ENCODE assay signal across 8 cellular contexts in the genomic region with DNA sequence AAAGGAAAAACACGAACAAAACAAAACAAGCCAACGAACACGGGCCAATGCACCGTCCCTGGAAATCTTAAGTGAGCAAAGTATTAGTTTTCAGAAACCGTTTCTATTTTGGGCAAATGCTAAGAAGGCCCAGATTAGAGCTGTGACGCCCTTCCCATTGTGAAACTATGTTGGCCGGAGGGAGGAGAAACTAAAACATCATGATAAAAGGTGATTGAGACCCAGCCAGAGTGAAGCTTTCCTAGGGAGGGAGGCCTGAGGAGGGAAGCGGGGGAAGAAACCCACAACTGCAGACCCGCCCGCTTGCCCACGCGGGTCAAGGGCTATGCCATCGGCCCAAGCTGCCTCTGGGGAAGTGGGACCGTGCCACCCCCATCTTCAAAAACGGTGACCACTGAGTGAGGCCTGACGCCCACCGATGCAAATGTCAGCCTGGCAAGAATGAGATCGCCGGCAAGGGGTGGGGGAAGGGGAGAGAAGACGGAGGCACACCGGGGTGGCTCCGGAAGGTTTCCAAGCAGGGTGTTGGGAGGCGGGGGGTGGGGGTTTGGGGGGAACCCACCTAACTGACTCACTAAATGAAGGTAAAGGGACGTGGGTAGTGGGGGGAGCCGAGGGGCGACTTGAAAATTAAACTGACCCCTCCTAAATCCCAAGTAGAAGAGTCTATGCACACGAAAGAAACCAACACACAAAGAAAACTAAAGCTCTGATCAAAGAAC.
DNase-seq lines count a peak whose midpoint lies in the region; TF ChIP-seq lines count a peak whose summit lies in the region.
"Not testable (repeated sequence)": the region's sequence is repeated elsewhere in the genome, so short reads cannot be mapped to it uniquely, and the experiment has no call there.

No MANE protein-coding gene starts in this region.

- CTCF ChIA-PET in HEK293 (lab: Yijun Ruan, JAX) = interaction anchor here (0.6 to 1.0 kb wide), 4 partner anchors 380 to 903 kb away, joined by 3 to 4 read pairs (median 3); no protein-coding TSS in a partner anchor

- peak; percentile 35 for DNase-seq in CD1c-positive myeloid dendritic cell (ENCODE audit: extremely low spot score)
- peak; percentile 3 for DNase-seq in SW480 (ENCODE audit: low spot score)
- peak; percentile 75 for DNase-seq in astrocyte of the hippocampus (ENCODE audit: low read depth, low spot score)
- peak; percentile 43 for DNase-seq in fibroblast of gingiva (ENCODE audit: low read depth)
- DNase-seq in iris pigment epithelial cell (ENCODE audit: low read depth) = peak; percentile 46
- DNase-seq in ovary = peak in 4 of 5 donors; percentile 41 to 65 (median 55)
- peak; percentile 57 for DNase-seq in stromal cell of bone marrow (ENCODE audit: low read depth)

- H3K4me3 ChIP-seq in HEK293 (ENCODE audit: low read depth, low read length) = not testable (repeated sequence)
- H3K4me3 ChIP-seq in ovary = peak overlapping the region; percentile 14

- TF ChIP-seq CTCF in HEK293 (tag by site-specific recombination; IDR thresholded peaks at IDR 0.05); ovary (IDR thresholded peaks at IDR 0.05): not testable (repeated sequence)

- TF ChIP-seq EP300 in ovary (IDR thresholded peaks at IDR 0.05) = not testable (repeated sequence)

- H3K9me3 ChIP-seq in HEK293 (ENCODE audit: control insufficient read depth, insufficient read depth, low read depth, low read length); ovary: not testable (repeated sequence)

- POLR2A ChIA-PET in HEK293 (lab: Yijun Ruan, JAX) = not testable (repeated sequence)

- H3K36me3 ChIP-seq in HEK293 (ENCODE audit: control insufficient read depth in 2 of 2, insufficient read depth in 1 of 2, low read length in 2 of 2); ovary: not testable (repeated sequence)

- peak; percentile 19 for TF ChIP-seq POLR2A in ovary (IDR thresholded peaks at IDR 0.05)

- H3K27me3 ChIP-seq in ovary = not testable (repeated sequence)

- intact Hi-C loops in ovary (cut with DNase I) = not testable (repeated sequence)

- 2 to 6% (median 6%) methylated on average over 27 of the region's 27 CpGs for WGBS in ovary, 3 donors

- not testable (repeated sequence) for H3K27ac ChIP-seq in HEK293 (ENCODE audit: extremely low read depth, low read depth, low read length); ovary

- not testable (repeated sequence) for H3K4me1 ChIP-seq in HEK293 (ENCODE audit: control insufficient read depth, insufficient read depth, low read length); ovary (ENCODE audit: insufficient read depth)

TF ChIP-seq in HEK293, 187 proteins besides CTCF, POLR2A, EP300 and RAD21:
- peak; percentile 44; the same call in 1 of the 2 replicates for TF ChIP-seq ZFHX2 (tag by site-specific recombination; conservative IDR thresholded peaks at IDR 0.05)
TF ChIP-seq in HEK293: peak in this region for 1; not testable (repeated sequence) for 186.

Comparison
In these comparisons a context has a peak if more than half of its experiments do, and no peak if none do; other contexts are left out.
1. DNase-seq: peak in every context shown above with its lines; median percentile 75 in astrocyte of the hippocampus; 57 in stromal cell of bone marrow; 55 in ovary; 46 in iris pigment epithelial cell; 43 in fibroblast of gingiva; 35 in CD1c-positive myeloid dendritic cell; 3 in SW480.